Comparison of ENCODE assay signal across 11 cellular contexts in genomic region chr7:30911561-30911969, GRCh38. TPM values are rescaled to one million over a fixed set of nuclear protein-coding genes. Genes with fewer than 3 reads are reported as not detected.
DNase-seq lines count a peak whose midpoint lies in the region; ATAC-seq, FAIRE-seq and TF ChIP-seq lines count a peak whose summit lies in the region.
"Had no signal": no experiment of that assay in that cellular context is flagged by ENCODE, and none has a peak within 500 bp of the region (broad histone marks: within the 10 kb centered on the region; RNA-seq: fewer than 3 reads in every experiment).

AQP1 (plus strand) TSS chr7:30911853; CDS start chr7:30911910, 57 bp downstream.

- no peaks in the 10 kb centered on the region for H4K20me1 ChIP-seq in HepG2 (ENCODE audit: insufficient read depth, low read length)

- H3K9ac ChIP-seq in liver (ENCODE audit: low read depth in 1 of 2, low read length in 2 of 2) = no peak within 1 kb of the TSS
- no peak within 1 kb of the TSS for H3K9ac ChIP-seq in HepG2 (ENCODE audit: insufficient read depth, low read depth, low read length)

- H3K9me3 Mint-ChIP-seq in osteocyte (ENCODE audit: unreplicated experiment) = no peaks in the 10 kb centered on the region

- in situ Hi-C loops in HepG2 (cut with HindIII; ENCODE audit: extremely low pct_ligation_motif_present, low pct_unique_long_range_greater_than_20kb) = no loop called here

- no peak for TF ChIP-seq CTCF in liver (IDR thresholded peaks at IDR 0.05; ENCODE audit: low read depth, low read length, missing input control)
- no peak for TF ChIP-seq CTCF in HepG2 (CRISPR knock-in tag; IDR thresholded peaks at IDR 0.05)
- TF ChIP-seq CTCF in osteocyte (IDR thresholded peaks at IDR 0.05) = no peak
- TF ChIP-seq CTCF in vagina (IDR thresholded peaks at IDR 0.05) = no peak

- H2AFZ ChIP-seq in HepG2 (ENCODE audit: low read length) = no peak within 1 kb of the TSS

- peaks cover 35% of the 10 kb centered on the region for H3K4me1 Mint-ChIP-seq in osteocyte (ENCODE audit: unreplicated experiment)

- POLR2A ChIA-PET in HepG2 (lab: Yijun Ruan, JAX) = no interaction called here

- DNase-seq in HepG2 (ENCODE audit: low spot score) = no peak
- peak in 39 of 42 donors; percentile 13 to 78 (median 53) for DNase-seq in head of caudate nucleus
- DNase-seq in osteocyte (ENCODE audit: extremely low spot score, unreplicated experiment) = no peak
- no peak for DNase-seq in vagina (ENCODE audit: extremely low spot score in 2 of 2)
- DNase-seq in Kasumi-1 (lab: John Stamatoyannopoulos, UW) = no peak
- DNase-seq: ACHN; naive thymus-derived CD4-positive, alpha-beta T cell; SIG-M5 had no signal

- H3K4me2 ChIP-seq in HepG2 (ENCODE audit: low read depth, low read length) = no peak within 1 kb of the TSS

- no peak for TF ChIP-seq POLR2A in HepG2 (IDR thresholded peaks at IDR 0.05; ENCODE audit: insufficient read depth in 1 of 2, low read depth in 2 of 2, low read length in 2 of 2)
- no peak for TF ChIP-seq POLR2A in vagina (IDR thresholded peaks at IDR 0.05)
- no peak for TF ChIP-seq POLR2A in GM18505 (IDR thresholded peaks at IDR 0.05; ENCODE audit: borderline replicate concordance, extremely low read depth, insufficient read depth, insufficient read length)

- no peaks in the 10 kb centered on the region for H3K36me3 ChIP-seq in liver (ENCODE audit: control insufficient read depth in 4 of 4, insufficient read depth in 3 of 4, low read depth in 1 of 4, low read length in 3 of 4)
- H3K36me3 ChIP-seq in HepG2 (replicated peaks in 1 of 2; ENCODE audit: control insufficient read depth in 1 of 2, insufficient read depth in 2 of 2, low read length in 2 of 2) = no peaks in the 10 kb centered on the region
- H3K36me3 ChIP-seq in vagina = no peaks in the 10 kb centered on the region

- no peak for TF ChIP-seq RAD21 in liver (IDR thresholded peaks at IDR 0.05)
- TF ChIP-seq RAD21 in HepG2 (CRISPR knock-in tag; IDR thresholded peaks at IDR 0.05) = no peak

- H3K9me3 ChIP-seq in liver (ENCODE audit: control insufficient read depth in 4 of 4, low read length in 3 of 4) = no peaks in the 10 kb centered on the region
- H3K9me3 ChIP-seq in HepG2 (ENCODE audit: low read length) = no peaks in the 10 kb centered on the region
- H3K9me3 ChIP-seq in vagina = no peaks in the 10 kb centered on the region

- H3K36me3 Mint-ChIP-seq in osteocyte (ENCODE audit: unreplicated experiment) = no peaks in the 10 kb centered on the region
- H3K36me3 Mint-ChIP-seq: naive thymus-derived CD4-positive, alpha-beta T cell had no signal

- ATAC-seq in HepG2 (no peak), GM18505 (IDR thresholded peaks at IDR 0.05; ENCODE audit: unreplicated experiment) (no peak), GM21786 (IDR thresholded peaks at IDR 0.05; ENCODE audit: unreplicated experiment) (no peak)
- ATAC-seq: naive thymus-derived CD4-positive, alpha-beta T cell had no signal

- no peaks in the 10 kb centered on the region for H3K79me2 ChIP-seq in HepG2 (ENCODE audit: insufficient read depth, low read length)

- H3K27ac Mint-ChIP-seq in osteocyte (ENCODE audit: unreplicated experiment) = no peak within 1 kb of the TSS

- CTCF ChIA-PET in HepG2 (lab: Yijun Ruan, JAX; ENCODE audit: low intra/inter-chr PET ratio, low total read pairs) = no interaction called here

- H3K27ac ChIP-seq in liver (ENCODE audit: low read depth in 1 of 2, low read length in 2 of 2) = no peak within 1 kb of the TSS
- no peak within 1 kb of the TSS for H3K27ac ChIP-seq in HepG2 (ENCODE audit: extremely low read length, insufficient read depth, low read length)
- H3K27ac ChIP-seq in vagina = peak within 1 kb of the TSS; percentile 63

- TF ChIP-seq EP300 in HepG2 (IDR thresholded peaks at IDR 0.05; ENCODE audit: low read depth in 2 of 2, low read length in 2 of 2) (no peak), HepG2 (CRISPR knock-in tag; IDR thresholded peaks at IDR 0.05; ENCODE audit: borderline replicate concordance) (no peak)

- H3K4me3 Mint-ChIP-seq in osteocyte (ENCODE audit: unreplicated experiment) = peak within 1 kb of the TSS; percentile 26
- H3K4me3 Mint-ChIP-seq: naive thymus-derived CD4-positive, alpha-beta T cell had no signal

- H3K4me3 ChIP-seq in liver (ENCODE audit: low read depth in 1 of 3, low read length in 3 of 3) (no peak within 1 kb of the TSS), HepG2 (replicated peaks in 1 of 3; ENCODE audit: insufficient read depth in 1 of 3, low read depth in 2 of 3, low read length in 3 of 3) (no peak within 1 kb of the TSS), vagina (peak within 1 kb of the TSS; percentile 39 to 44)

- H3K27me3 ChIP-seq in liver (ENCODE audit: control insufficient read depth in 4 of 4, insufficient read depth in 4 of 4, low read length in 3 of 4) (no peaks in the 10 kb centered on the region), HepG2 (ENCODE audit: control insufficient read depth in 1 of 2, insufficient read depth in 2 of 2, low read length in 2 of 2) (peaks cover 6 to 10% of the 10 kb centered on the region in 2 experiments; a peak in 3 of 5 replicates), vagina (no peaks in the 10 kb centered on the region)

- no peak for FAIRE-seq in HepG2 (lab: Jason Lieb, UNC)

- no TSS peak for BruUV-seq in HepG2 (replicated peaks; lab: Mats Ljungman, UMichigan)

- no peaks in the 10 kb centered on the region for H3K27me3 Mint-ChIP-seq in osteocyte (ENCODE audit: unreplicated experiment)

- WGBS in liver = 63% methylated on average over 12 of the region's 12 CpGs
- WGBS in HepG2 (ENCODE audit: low lambda C conversion rate) = 30% methylated on average over 9 of the region's 12 CpGs

- intact Hi-C loops in HepG2 (cut with micrococcal nuclease; ENCODE audit: unreplicated experiment) (no loop called here), head of caudate nucleus (cut with DNase I) (no loop called here), vagina (cut with DNase I) (no loop called here)

- H3K4me1 ChIP-seq in liver (ENCODE audit: control insufficient read depth in 4 of 4, insufficient read depth in 4 of 4, low read length in 3 of 4) (no peaks in the 10 kb centered on the region), HepG2 (ENCODE audit: insufficient read depth, low read length) (no peaks in the 10 kb centered on the region), vagina (peaks cover 37% of the 10 kb centered on the region)

TF ChIP-seq in liver, 16 proteins besides CTCF, POLR2A, EP300 and RAD21 (continues in another document):
- TF ChIP-seq NR2F2 (IDR thresholded peaks at IDR 0.05) (no peak), FOXA2 (IDR thresholded peaks at IDR 0.05) (no peak), EGR1 (IDR thresholded peaks at IDR 0.05; ENCODE audit: low read depth in 2 of 2) (no peak), MAX (IDR thresholded peaks at IDR 0.05) (no peak)

TF ChIP-seq in HepG2, 621 proteins besides CTCF, POLR2A, EP300 and RAD21 (continues in another document):
- no peak for TF ChIP-seq FOXO1 (CRISPR knock-in tag; IDR thresholded peaks at IDR 0.05)
- TF ChIP-seq MNT (IDR thresholded peaks at IDR 0.05) = no peak
- no peak for TF ChIP-seq POGZ (CRISPR knock-in tag; IDR thresholded peaks at IDR 0.05)

RNA-seq across cellular contexts. Expression of gene AQP1, which starts in this region (rescaled TPM):
- total RNA-seq in liver (10 to 100 TPM; 27.9 to 76.3 TPM), HepG2 (2016; rRNA removed; fragmentation: Illumina TruSeq; extraction: Trizol) (not detected in 2 replicates), osteocyte (6.0 and 6.7 TPM in 2 replicates), vagina (243 TPM)
- polyA plus RNA-seq in liver (10 to 100 TPM in 1 of 2 donors, 1 to 10 TPM in 1; 8.9 to 19.1 TPM), HepG2 (2011; rRNA removed) (not detected in 2 replicates)
- not detected in 2 replicates for total RNA-seq in HepG2 (2016; cell fraction: cytosol; rRNA removed; fragmentation: Illumina TruSeq; extraction: Trizol; ENCODE audit: low read depth)
- not detected in 2 replicates for total RNA-seq in HepG2 (2016; cell fraction: insoluble cytoplasmic fraction; rRNA removed; fragmentation: Illumina TruSeq; extraction: Trizol)
- not detected in 2 replicates for total RNA-seq in HepG2 (2016; cell fraction: membrane; rRNA removed; fragmentation: Illumina TruSeq; extraction: Trizol)
- not detected in 2 replicates for total RNA-seq in HepG2 (2016; cell fraction: nucleus; rRNA removed; fragmentation: Illumina TruSeq; extraction: Trizol)
- polyA plus RNA-seq in HepG2 (2011; cell fraction: cytosol; rRNA removed) = not detected in 2 replicates
- not detected in 2 replicates for polyA plus RNA-seq in HepG2 (2011; cell fraction: nucleus; rRNA removed)
- not detected in 2 replicates for polyA plus RNA-seq in HepG2 (2012)
- not detected in 2 replicates for polyA plus RNA-seq in HepG2 (2016; cell fraction: cytosol; fragmentation: Illumina TruSeq; extraction: Trizol; ENCODE audit: low read depth)
- not detected in 2 replicates for polyA plus RNA-seq in HepG2 (2016; cell fraction: insoluble cytoplasmic fraction; fragmentation: Illumina TruSeq; extraction: Trizol; ENCODE audit: low read depth)
- polyA plus RNA-seq in HepG2 (2016; cell fraction: membrane; fragmentation: Illumina TruSeq; extraction: Trizol; ENCODE audit: low read depth) = not detected in 2 replicates
- not detected in 2 replicates for polyA plus RNA-seq in HepG2 (2016; cell fraction: nucleus; fragmentation: Illumina TruSeq; extraction: Trizol; ENCODE audit: insufficient read depth, low read depth)
- 0.08 and 1.7 TPM in 2 replicates for polyA minus RNA-seq in HepG2 (2011; rRNA and poly(A)+ RNA removed; ENCODE audit: low replicate concordance)
- not detected in 2 replicates for polyA minus RNA-seq in HepG2 (2011; cell fraction: cytosol; rRNA and poly(A)+ RNA removed)
- not detected in 2 replicates for polyA minus RNA-seq in HepG2 (2011; cell fraction: nucleus; rRNA and poly(A)+ RNA removed)

Comparison
In these comparisons a context has a peak if more than half of its experiments do, and no peak if none do; other contexts are left out.
1. RNA of gene AQP1 (polyA plus RNA-seq): 8.9 to 19.1 TPM in liver; not detected in HepG2; every median in the first group is over 4 times any median in the second.
2. H3K4me3 ChIP-seq: peak in vagina (2 of 2); none in liver (0 of 3) and HepG2 (0 of 3).
3. DNase-seq: peak in head of caudate nucleus (39 of 42); none in HepG2 (single experiment), osteocyte (single experiment), vagina (0 of 2) and Kasumi-1 (0 of 2).